In genomic region chr10:5504146-5505072, GRCh38 we compare ENCODE assay signal across 15 cellular contexts. TPM values are rescaled to one million over a fixed set of nuclear protein-coding genes. Genes with fewer than 3 reads are reported as not detected.
DNase-seq lines count a peak whose midpoint lies in the region; ATAC-seq and TF ChIP-seq lines count a peak whose summit lies in the region.
"Had no signal": no experiment of that assay in that cellular context is flagged by ENCODE, and none has a peak within 500 bp of the region (broad histone marks: within the 10 kb centered on the region; RNA-seq: fewer than 3 reads in every experiment).

No MANE protein-coding gene starts in this region.

- peak overlapping the region; percentile 12 for H2BK120ac ChIP-seq in trophoblast cell (ENCODE audit: insufficient read depth, low read length, poor library complexity)

- peak overlapping the region; percentile 7 for H3K18ac ChIP-seq in trophoblast cell (ENCODE audit: low read length)

- no peak overlapping the region for H3K23ac ChIP-seq in trophoblast cell (ENCODE audit: low read length)

- H3K27me3 ChIP-seq in colonic mucosa (no peaks in the 10 kb centered on the region), trophoblast cell (ENCODE audit: insufficient read depth, low read length) (no peaks in the 10 kb centered on the region)
- H3K27me3 ChIP-seq: BE2C, Peyer's patch had no signal

- 100% methylated on average over 1 of the region's 18 CpGs for WGBS in trophoblast cell (ENCODE audit: extremely low coverage, insufficient coverage, insufficient read length)

- H2BK12ac ChIP-seq in trophoblast cell (ENCODE audit: low read length), result peak overlapping the region; percentile 19

- H3K4me3 ChIP-seq in colonic mucosa, result no peak overlapping the region
- no peak overlapping the region for H3K4me3 ChIP-seq in trophoblast cell (ENCODE audit: low read depth, low read length)
- H3K4me3 ChIP-seq: Peyer's patch had no signal

- H3K36me3 ChIP-seq in colonic mucosa, result no peaks in the 10 kb centered on the region
- no peaks in the 10 kb centered on the region for H3K36me3 ChIP-seq in trophoblast cell (ENCODE audit: control insufficient read depth in 1 of 2, insufficient read depth in 2 of 2, low read length in 2 of 2)
- H3K36me3 ChIP-seq: BE2C, Peyer's patch had no signal

- ATAC-seq in HG03175 (IDR thresholded peaks at IDR 0.05; ENCODE audit: unreplicated experiment), result no peak

- H2BK5ac ChIP-seq in trophoblast cell (ENCODE audit: low read depth, low read length, poor library complexity), result no peak overlapping the region

- H3K9me3 ChIP-seq in colonic mucosa (no peaks in the 10 kb centered on the region), trophoblast cell (ENCODE audit: insufficient read depth, low read depth, low read length) (no peaks in the 10 kb centered on the region)
- H3K9me3 ChIP-seq: BE2C, Peyer's patch had no signal

- H3K79me1 ChIP-seq in trophoblast cell (ENCODE audit: low read length), result peaks cover 18% of the 10 kb centered on the region

- H3K4me1 ChIP-seq in colonic mucosa (no peaks in the 10 kb centered on the region), trophoblast cell (ENCODE audit: control insufficient read depth in 1 of 2, insufficient read depth in 2 of 2, low read length in 2 of 2) (peaks cover 26 to 35% of the 10 kb centered on the region in 2 experiments)
- H3K4me1 ChIP-seq: BE2C, parathyroid adenoma had no signal

- no peak overlapping the region for H3K4ac ChIP-seq in trophoblast cell (ENCODE audit: low read depth, low read length)

- no peak overlapping the region for H3K27ac ChIP-seq in colonic mucosa
- H3K27ac ChIP-seq in trophoblast cell (ENCODE audit: low read depth, low read length), result no peak overlapping the region
- H3K27ac ChIP-seq: parathyroid adenoma had no signal

- no peak overlapping the region for H3K4me2 ChIP-seq in trophoblast cell (ENCODE audit: low read length)

- DNase-seq in COR-L47 (lab: John Stamatoyannopoulos, UW) (peak; percentile 48), DMS53 treated with DMSO at 0.1 percent for 48 hours (lab: John Stamatoyannopoulos, UW; ENCODE audit: unreplicated experiment) (peak; percentile 40), colonic mucosa (peak; percentile 52), trophoblast cell (no peak), KG1 (lab: John Stamatoyannopoulos, UW) (no peak)
- DNase-seq in stimulated activated CD4-positive, alpha-beta T cell treated with anti-CD3 and anti-CD28 coated beads, Interleukin-2, amount 100 ng/mL, for 48 hours, result no peak
- DNase-seq: activated naive CD4-positive, alpha-beta T cell; BE2C; NCI-H1048; stimulated activated naive CD4-positive, alpha-beta T cell treated with Interleukin-2 at 50 U/mL for 16 hours had no signal

- intact Hi-C loops in colonic mucosa (cut with DNase I), result no loop called here

- peak overlapping the region; percentile 7 for H3K14ac ChIP-seq in trophoblast cell (ENCODE audit: low read length)

- peaks cover 3% of the 10 kb centered on the region for H3K79me2 ChIP-seq in trophoblast cell (ENCODE audit: control insufficient read depth, insufficient read depth, low read length, poor library complexity)
- H3K79me2 ChIP-seq: parathyroid adenoma had no signal

- H4K91ac ChIP-seq in trophoblast cell (ENCODE audit: low read depth, low read length), result peak overlapping the region; percentile 22

- H2AFZ ChIP-seq in trophoblast cell (ENCODE audit: insufficient read depth, low read length, poor library complexity), result no peak overlapping the region
- H2AFZ ChIP-seq: parathyroid adenoma had no signal

- peak overlapping the region; percentile 27 for H2AK5ac ChIP-seq in trophoblast cell (ENCODE audit: low read length)

- H4K12ac ChIP-seq in trophoblast cell (ENCODE audit: low read depth, low read length), result no peak overlapping the region

- no peak for TF ChIP-seq CTCF in colonic mucosa (IDR thresholded peaks at IDR 0.05)

- H3K9ac ChIP-seq in colonic mucosa (ENCODE audit: low read depth in 2 of 2, low read length in 2 of 2) (peak overlapping the region in 1 of 2 donors; percentile 78), trophoblast cell (ENCODE audit: low read length) (no peak overlapping the region)
- H3K9ac ChIP-seq: parathyroid adenoma had no signal

- no peak overlapping the region for H4K8ac ChIP-seq in trophoblast cell (ENCODE audit: low read depth, low read length)

RNA-seq across cellular contexts. Expression of gene CALML5, which starts 5.0 kb away (rescaled TPM):
- not detected for total RNA-seq in colonic mucosa
- 0.07 and 0.14 TPM in 2 replicates for polyA plus RNA-seq in trophoblast cell (2013)
- total RNA-seq: dermis microvascular lymphatic vessel endothelial cell, kidney epithelial cell, Peyer's patch had no signal

RNA-seq across cellular contexts. Expression of gene CALML3, which starts 20.4 kb away (rescaled TPM):
- total RNA-seq in colonic mucosa, result under 1 TPM; 0.11 to 0.40 TPM
- polyA plus RNA-seq in trophoblast cell (2013), result not detected in 2 replicates
- total RNA-seq: dermis microvascular lymphatic vessel endothelial cell, kidney epithelial cell, Peyer's patch had no signal

Comparison
In these comparisons a context has a peak if more than half of its experiments do, and no peak if none do; other contexts are left out.
1. DNase-seq: peak in COR-L47 (single experiment), DMS53 treated with DMSO at 0.1 percent for 48 hours (single experiment) and colonic mucosa (single experiment); none in trophoblast cell (0 of 2), stimulated activated CD4-positive, alpha-beta T cell treated with anti-CD3 and anti-CD28 coated beads, Interleukin-2, amount 100 ng/mL, for 48 hours (0 of 2) and KG1 (single experiment).